Comparison of ENCODE assay signal across 4 cellular contexts in the genomic region with DNA sequence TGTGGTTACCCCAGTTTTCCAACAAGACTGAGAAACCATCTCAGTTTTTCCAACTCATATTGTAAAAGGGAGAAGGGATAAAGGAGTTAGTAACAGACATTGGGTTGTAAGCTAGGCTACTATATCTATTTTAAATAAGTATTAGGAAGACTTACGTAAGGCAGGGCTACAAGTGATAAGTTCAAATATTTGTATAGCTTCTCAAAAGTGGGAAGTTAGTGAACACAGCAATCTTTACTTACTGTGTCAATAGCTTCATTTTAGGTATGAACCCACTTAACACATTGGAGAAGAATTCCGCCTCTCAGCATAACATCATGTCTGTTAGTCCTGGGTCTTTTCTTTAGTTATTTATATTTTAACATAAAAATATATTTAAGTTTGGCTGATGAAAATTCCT.
"Had no signal": no experiment of that assay in that cellular context is flagged by ENCODE, and none has a peak within 500 bp of the region (broad histone marks: within the 10 kb centered on the region; RNA-seq: fewer than 3 reads in every experiment).

No MANE protein-coding gene starts in this region.

- FAIRE-seq: HepG2 had no signal

- ATAC-seq: HepG2 had no signal

- DNase-seq: IMR-90, KBM-7 had no signal

- H3K27ac ChIP-seq: HL-60 had no signal
